Comparison of ENCODE assay signal across 6 cellular contexts in the genomic region with DNA sequence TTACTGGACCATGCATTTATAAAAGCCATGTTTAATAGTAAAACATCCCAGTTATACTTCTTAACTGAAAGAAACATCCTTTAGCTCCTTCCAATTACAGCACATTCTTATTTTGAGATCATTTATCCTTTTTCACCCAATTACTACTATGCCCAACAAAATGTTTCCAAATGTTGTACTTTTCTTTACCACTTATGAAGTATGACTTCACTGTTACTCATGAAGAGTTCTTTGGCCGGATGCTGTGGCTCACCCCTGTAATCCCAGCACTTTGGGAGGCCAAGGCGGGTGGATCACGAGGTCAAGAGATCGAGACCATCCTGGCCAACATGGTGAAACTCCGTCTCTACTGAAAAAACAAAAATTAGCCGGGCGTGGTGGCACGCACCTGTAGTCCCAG. TPM values are rescaled to one million over a fixed set of nuclear protein-coding genes. Genes with fewer than 3 reads are reported as not detected.
"Had no signal": no experiment of that assay in that cellular context is flagged by ENCODE, and none has a peak within 500 bp of the region (broad histone marks: within the 10 kb centered on the region; RNA-seq: fewer than 3 reads in every experiment).

No MANE protein-coding gene starts in this region.

RNA-seq across cellular contexts. Expression of gene NKAPL, which starts 58.8 kb away (rescaled TPM):
- total RNA-seq: activated CD4-positive, alpha-beta memory T cell treated with anti-CD3 and anti-CD28 coated beads for 36 hours; activated CD4-positive, alpha-beta T cell treated with anti-CD3 and anti-CD28 coated beads, Interleukin-2, amount 10 ng/mL, durations not matched to agents 24 days and 14 days; activated CD8-positive, alpha-beta T cell treated with anti-CD3 and anti-CD28 coated beads, Interleukin-2, amount 10 ng/mL, durations not matched to agents 7 days and 5 days; activated T-helper 2 cell treated with anti-CD3 and anti-CD28 coated beads, Interferon-gamma antibody, Interleukin-2, Interleukin-4, amounts not matched to agents 10 μg/mL and 5 μg/mL and 100 μg/mL, durations not matched to agents 14 hours and 24 hours and 36 hours; cardiac muscle cell; T-helper 17 cell had no signal
- polyA plus RNA-seq: cardiac muscle cell had no signal
